ENCODE assay signal across 8 cellular contexts in the genomic region with DNA sequence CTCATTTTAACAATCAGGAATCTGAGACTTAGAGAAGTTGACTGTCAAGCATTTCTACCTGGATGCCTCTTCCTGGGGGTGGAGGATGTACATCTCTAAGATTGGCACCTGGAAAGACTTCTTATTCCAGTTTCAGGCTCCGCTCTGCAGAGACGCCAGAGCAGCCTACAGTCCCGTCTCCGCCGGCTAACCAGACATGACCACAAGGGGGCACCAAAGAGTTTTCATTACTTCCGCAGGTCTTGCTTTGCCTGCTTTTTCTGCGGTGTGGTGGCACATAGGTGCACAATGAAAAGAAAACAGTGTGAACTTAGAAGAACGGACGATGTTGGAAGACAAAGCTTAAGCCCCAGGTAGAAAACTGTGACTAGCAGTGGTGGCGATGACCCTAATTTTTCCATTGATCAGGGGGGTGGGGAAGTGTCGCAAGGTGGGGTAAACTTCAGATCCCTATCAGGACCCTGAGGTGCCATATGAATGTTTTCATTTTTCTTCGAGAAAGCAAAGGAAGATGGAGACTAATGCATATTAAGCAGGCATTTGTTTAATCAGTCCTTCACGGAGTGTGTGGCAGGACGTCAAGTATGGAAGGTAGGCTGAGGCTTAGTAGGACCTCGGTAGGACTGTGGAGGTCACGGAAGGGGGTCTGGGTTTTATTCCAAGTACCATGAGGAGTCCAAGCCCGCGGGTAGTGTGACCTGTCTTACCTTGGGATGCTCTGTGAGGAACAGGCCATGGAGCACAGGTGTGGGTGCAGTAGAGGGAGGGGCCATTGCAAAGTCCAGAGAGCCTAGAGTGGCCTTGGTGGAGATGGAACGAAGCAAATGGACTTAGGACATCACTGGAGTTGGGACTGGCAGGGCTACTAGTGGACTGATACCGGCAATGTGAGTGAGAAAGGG.
A peak's percentile ranks its signal among the peaks of the same experiment; 100 is the strongest.
DNase-seq lines count a peak whose midpoint lies in the region; ATAC-seq and TF ChIP-seq lines count a peak whose summit lies in the region.

No MANE protein-coding gene starts in this region.

- peak; percentile 78 for ATAC-seq in HG03039 (IDR thresholded peaks at IDR 0.05; ENCODE audit: unreplicated experiment)
- peak; percentile 90 to 96 (median 92) for ATAC-seq in right lobe of liver

- intact Hi-C loops in right lobe of liver (cut with DNase I), result no loop called here

- no peaks in the 10 kb centered on the region for H3K36me3 ChIP-seq in right lobe of liver

- no peaks in the 10 kb centered on the region for H3K9me3 ChIP-seq in right lobe of liver

- TF ChIP-seq POLR2A in right lobe of liver (IDR thresholded peaks at IDR 0.05), result no peak

- TF ChIP-seq CTCF in coronary artery (IDR thresholded peaks at IDR 0.05) (peak; percentile 64), right lobe of liver (IDR thresholded peaks at IDR 0.05) (peak; percentile 62 to 87 (median 84))

- H3K4me3 ChIP-seq in coronary artery (peak overlapping the region; percentile 56), right lobe of liver (no peak overlapping the region)

- H3K27ac ChIP-seq in coronary artery (no peak overlapping the region), right lobe of liver (no peak overlapping the region)

- peak; percentile 33 to 55 for DNase-seq in SHP77 (lab: John Stamatoyannopoulos, UW)
- no peak for DNase-seq in SHP77 treated with DMSO at 0.1 percent for 48 hours (lab: John Stamatoyannopoulos, UW)
- DNase-seq in NCI-H2171 treated with DMSO at 0.1 percent for 48 hours (lab: John Stamatoyannopoulos, UW), result peak; percentile 33
- DNase-seq in activated CD4-positive, alpha-beta T cell treated with anti-CD3 and anti-CD28 coated beads for 48 hours, result peak; percentile 82
- no peak for DNase-seq in coronary artery (ENCODE audit: low spot score)
- DNase-seq in right lobe of liver, result peak; percentile 58 to 77 (median 62)
- peak; percentile 44 to 47 (median 45) for DNase-seq in stimulated activated CD4-positive, alpha-beta T cell treated with anti-CD3 and anti-CD28 coated beads, TNF-alpha, amount 100 ng/mL, for 4 hours (ENCODE audit: low read depth in 3 of 3)

- WGBS in right lobe of liver (ENCODE audit: insufficient coverage, low coverage, low lambda C conversion rate, missing lambda C conversion rate), result 28% methylated on average over 20 of the region's 20 CpGs

- no peaks in the 10 kb centered on the region for H3K4me1 ChIP-seq in right lobe of liver

- no peaks in the 10 kb centered on the region for H3K27me3 ChIP-seq in right lobe of liver

Comparison
In these comparisons a context has a peak if more than half of its experiments do, and no peak if none do; other contexts are left out.
1. DNase-seq: peak in SHP77 (2 of 2), NCI-H2171 treated with DMSO at 0.1 percent for 48 hours (single experiment), activated CD4-positive, alpha-beta T cell treated with anti-CD3 and anti-CD28 coated beads for 48 hours (single experiment), right lobe of liver (3 of 3) and stimulated activated CD4-positive, alpha-beta T cell treated with anti-CD3 and anti-CD28 coated beads, TNF-alpha, amount 100 ng/mL, for 4 hours (3 of 3); none in SHP77 treated with DMSO at 0.1 percent for 48 hours (single experiment) and coronary artery (single experiment).